In genomic region chr4:121950680-121951569, GRCh38 we compare ENCODE assay signal across 8 cellular contexts. TPM values are rescaled to one million over a fixed set of nuclear protein-coding genes. Genes with fewer than 3 reads are reported as not detected.
DNase-seq lines count a peak whose midpoint lies in the region; ATAC-seq and TF ChIP-seq lines count a peak whose summit lies in the region.

No MANE protein-coding gene starts in this region.

- H4K20me1 ChIP-seq in GM23338 (replicated peaks; ENCODE audit: insufficient read depth) = no peaks in the 10 kb centered on the region

- H3K4me3 ChIP-seq in GM08714 (ENCODE audit: low read length) = peak overlapping the region; percentile 62
- peak overlapping the region; percentile 91 for H3K4me3 ChIP-seq in GM23338

- TF ChIP-seq CTCF in GM23338 (conservative IDR thresholded peaks at IDR 0.05; ENCODE audit: low read depth in 2 of 2) = no peak

- no peaks in the 10 kb centered on the region for H3K9me2 ChIP-seq in GM23338 (ENCODE audit: insufficient read depth)

- H3K9me3 Mint-ChIP-seq in GM23338 = no peaks in the 10 kb centered on the region; the same call in 2 of the 3 replicates
- H3K9me3 Mint-ChIP-seq in activated T-helper 2 cell treated with anti-CD3 and anti-CD28 coated beads, Interferon-gamma antibody, Interleukin-2, Interleukin-4, amounts not matched to agents 10 μg/mL and 5 μg/mL and 100 μg/mL, durations not matched to agents 14 hours and 24 hours and 36 hours = no peaks in the 10 kb centered on the region

- peak overlapping the region; percentile 87 for H3K4me3 Mint-ChIP-seq in GM23338
- H3K4me3 Mint-ChIP-seq in activated T-helper 2 cell treated with anti-CD3 and anti-CD28 coated beads, Interferon-gamma antibody, Interleukin-2, Interleukin-4, amounts not matched to agents 10 μg/mL and 5 μg/mL and 100 μg/mL, durations not matched to agents 14 hours and 24 hours and 36 hours (ENCODE audit: low read depth) = peak overlapping the region; percentile 82

- H3K27me3 Mint-ChIP-seq in GM23338 (ENCODE audit: insufficient read depth, low read depth, poor library complexity) = peaks cover 52% of the 10 kb centered on the region
- H3K27me3 Mint-ChIP-seq in activated T-helper 2 cell treated with anti-CD3 and anti-CD28 coated beads, Interferon-gamma antibody, Interleukin-2, Interleukin-4, amounts not matched to agents 10 μg/mL and 5 μg/mL and 100 μg/mL, durations not matched to agents 14 hours and 24 hours and 36 hours (ENCODE audit: low read depth) = peaks cover 57% of the 10 kb centered on the region

- no peak overlapping the region for H3K27ac ChIP-seq in GM23338 (ENCODE audit: low read depth)

- H3K36me3 Mint-ChIP-seq in GM23338 (ENCODE audit: low read depth) = no peaks in the 10 kb centered on the region; the same call in 2 of the 3 replicates
- no peaks in the 10 kb centered on the region for H3K36me3 Mint-ChIP-seq in activated T-helper 2 cell treated with anti-CD3 and anti-CD28 coated beads, Interferon-gamma antibody, Interleukin-2, Interleukin-4, amounts not matched to agents 10 μg/mL and 5 μg/mL and 100 μg/mL, durations not matched to agents 14 hours and 24 hours and 36 hours (ENCODE audit: low read depth)

- H3K27me3 ChIP-seq in GM23338 (ENCODE audit: insufficient read depth) = peaks cover 88% of the 10 kb centered on the region

- H3K27ac Mint-ChIP-seq in GM23338 = no peak overlapping the region
- H3K27ac Mint-ChIP-seq in activated T-helper 2 cell treated with anti-CD3 and anti-CD28 coated beads, Interferon-gamma antibody, Interleukin-2, Interleukin-4, amounts not matched to agents 10 μg/mL and 5 μg/mL and 100 μg/mL, durations not matched to agents 14 hours and 24 hours and 36 hours = no peak overlapping the region

- peaks cover 5% of the 10 kb centered on the region; the same call in 2 of the 3 replicates for H3K4me1 Mint-ChIP-seq in GM23338
- peaks cover 14% of the 10 kb centered on the region for H3K4me1 Mint-ChIP-seq in activated T-helper 2 cell treated with anti-CD3 and anti-CD28 coated beads, Interferon-gamma antibody, Interleukin-2, Interleukin-4, amounts not matched to agents 10 μg/mL and 5 μg/mL and 100 μg/mL, durations not matched to agents 14 hours and 24 hours and 36 hours (ENCODE audit: low read depth)

- no peaks in the 10 kb centered on the region for H3K79me2 ChIP-seq in GM23338 (replicated peaks; ENCODE audit: insufficient read depth)

- H3F3A ChIP-seq in GM23338 (replicated peaks; ENCODE audit: low read depth) = 0 out of 2 replicates have a peak, but pooled peaks cover 5% of the 10 kb centered on the region

- peak overlapping the region; percentile 100 for H2AFZ ChIP-seq in GM23338

- ATAC-seq in GM23338 = peak; percentile 48
- peak; percentile 37 for ATAC-seq in Right ventricle myocardium inferior

- DNase-seq in GM23338 (ENCODE audit: low spot score) = peak; percentile 44
- DNase-seq in LHCN-M2 (ENCODE audit: low read depth) = peak; percentile 10
- no peak for DNase-seq in activated T-helper 2 cell treated with anti-CD3 and anti-CD28 coated beads, Interferon-gamma antibody, Interleukin-2, Interleukin-4, amounts not matched to agents 10 μg/mL and 5 μg/mL and 100 μg/mL, durations not matched to agents 14 hours and 24 hours and 36 hours (ENCODE audit: low spot score)
- no peak for DNase-seq in Right ventricle myocardium inferior (ENCODE audit: missing footprints)
- DNase-seq in posterior vena cava (ENCODE audit: low spot score) = peak; percentile 79
- DNase-seq in SIG-M5 (lab: John Stamatoyannopoulos, UW) = no peak
- DNase-seq in medulla oblongata (ENCODE audit: extremely low spot score) = no peak

- H3K4me1 ChIP-seq in GM23338 (ENCODE audit: insufficient read depth) = peaks cover 7% of the 10 kb centered on the region; the same call in 1 of the 2 replicates

- intact Hi-C loops in activated T-helper 2 cell treated with anti-CD3 and anti-CD28 coated beads, Interferon-gamma antibody, Interleukin-2, Interleukin-4, amounts not matched to agents 10 μg/mL and 5 μg/mL and 100 μg/mL, durations not matched to agents 14 hours and 24 hours and 36 hours (cut with micrococcal nuclease) = loop anchor here (1.0 to 10.0 kb wide), 8 partner anchors 52 to 1889 kb away; partner anchors contain the start of genes BLTP1 and CCNA2
- intact Hi-C loops in Right ventricle myocardium inferior (cut with DNase I) (loop anchor here (5.0 to 10.0 kb wide), 2 partner anchors 201 to 264 kb away; partner anchors contain the start of gene BLTP1), posterior vena cava (cut with DNase I) (no loop called here)

- H3K4me2 ChIP-seq in GM23338 = peak overlapping the region; percentile 100

- no peaks in the 10 kb centered on the region for H3K36me3 ChIP-seq in GM23338 (ENCODE audit: insufficient read depth)

TF ChIP-seq in GM23338, 12 proteins besides CTCF, POLR2A, EP300 and RAD21:
- TF ChIP-seq REST (IDR thresholded peaks at IDR 0.05; ENCODE audit: unreplicated experiment) (no peak), EZH2 (IDR thresholded peaks at IDR 0.05; ENCODE audit: low read depth, unreplicated experiment) (peak; percentile 48)
TF ChIP-seq in GM23338: peak in this region for 1.

RNA-seq across cellular contexts. Expression of gene TRPC3, which starts 0.9 kb away (rescaled TPM):
- total RNA-seq in GM23338 (2014; rRNA removed; shearing (Covaris generic)) = 0.74 and 1.0 TPM in 2 replicates
- polyA plus RNA-seq in GM23338 (2016; fragmentation: Nextera tagmentation; extraction: Ambion mirVana) = 0.24 and 0.44 TPM in 2 replicates
- total RNA-seq in LHCN-M2 (2014; rRNA removed) = 0.45 and 0.52 TPM in 2 replicates
- 0.16 TPM for polyA plus RNA-seq in LHCN-M2 (2012)
- total RNA-seq in activated T-helper 2 cell treated with anti-CD3 and anti-CD28 coated beads, Interferon-gamma antibody, Interleukin-2, Interleukin-4, amounts not matched to agents 10 μg/mL and 5 μg/mL and 100 μg/mL, durations not matched to agents 14 hours and 24 hours and 36 hours = 0.64 and 0.67 TPM in 2 replicates
- 0.14 TPM for total RNA-seq in Right ventricle myocardium inferior
- under 1 TPM; 0.24 to 0.42 TPM for total RNA-seq in posterior vena cava

Comparison
In these comparisons a context has a peak if more than half of its experiments do, and no peak if none do; other contexts are left out.
1. DNase-seq: peak in GM23338 (single experiment), LHCN-M2 (single experiment) and posterior vena cava (single experiment); none in activated T-helper 2 cell treated with anti-CD3 and anti-CD28 coated beads, Interferon-gamma antibody, Interleukin-2, Interleukin-4, amounts not matched to agents 10 μg/mL and 5 μg/mL and 100 μg/mL, durations not matched to agents 14 hours and 24 hours and 36 hours (single experiment), Right ventricle myocardium inferior (single experiment), SIG-M5 (single experiment) and medulla oblongata (single experiment).
2. intact Hi-C loops: an anchor here in activated T-helper 2 cell treated with anti-CD3 and anti-CD28 coated beads, Interferon-gamma antibody, Interleukin-2, Interleukin-4, amounts not matched to agents 10 μg/mL and 5 μg/mL and 100 μg/mL, durations not matched to agents 14 hours and 24 hours and 36 hours (1.0 to 10.0 kb wide) and Right ventricle myocardium inferior (5.0 to 10.0 kb wide); none called in posterior vena cava.